Comparison of ENCODE assay signal across 14 cellular contexts in genomic region chr10:125127110-125127509, GRCh38.
"Had no signal": no experiment of that assay in that cellular context is flagged by ENCODE, and none has a peak within 500 bp of the region (broad histone marks: within the 10 kb centered on the region; RNA-seq: fewer than 3 reads in every experiment).

No MANE protein-coding gene starts in this region.

- H3K9me3 Mint-ChIP-seq: activated CD4-positive, alpha-beta memory T cell treated with anti-CD3 and anti-CD28 coated beads, Interleukin-2, amount 10 ng/mL, durations not matched to agents 7 days and 5 days; activated naive CD4-positive, alpha-beta T cell treated with anti-CD3 and anti-CD28 coated beads, Interleukin-2, amount 50 U/mL, for 24 hours; activated T-cell treated with anti-CD3 and anti-CD28 coated beads, Interleukin-2, amount 50 U/mL, for 24 hours; nephron; stimulated activated naive CD8-positive, alpha-beta T cell treated with anti-CD3 and anti-CD28 coated beads, Interleukin-15, Interleukin-2, amounts not matched to agents 100 ng/mL and 50 ng/mL, for 24 hours had no signal

- H3K27me3 ChIP-seq: adrenal gland, esophagus squamous epithelium, testis had no signal

- DNase-seq: activated CD4-positive, alpha-beta memory T cell treated with anti-CD3 and anti-CD28 coated beads, Interleukin-2, amount 10 ng/mL, durations not matched to agents 7 days and 5 days; activated effector memory CD4-positive, alpha-beta T cell treated with Interleukin-2 at 50 U/mL for 16 hours; activated T-cell treated with anti-CD3 and anti-CD28 coated beads, Interleukin-2, amount 50 U/mL, for 24 hours; esophagus squamous epithelium; mesendoderm; right cardiac atrium; testis had no signal

- H3K4me3 ChIP-seq: adrenal gland, esophagus squamous epithelium, smooth muscle cell, testis had no signal

- H3K4me3 Mint-ChIP-seq: activated CD4-positive, alpha-beta memory T cell treated with anti-CD3 and anti-CD28 coated beads, Interleukin-2, amount 10 ng/mL, durations not matched to agents 7 days and 5 days; activated naive CD4-positive, alpha-beta T cell treated with anti-CD3 and anti-CD28 coated beads, Interleukin-2, amount 50 U/mL, for 24 hours; activated T-cell treated with anti-CD3 and anti-CD28 coated beads, Interleukin-2, amount 50 U/mL, for 24 hours; nephron; stimulated activated naive CD8-positive, alpha-beta T cell treated with anti-CD3 and anti-CD28 coated beads, Interleukin-15, Interleukin-2, amounts not matched to agents 100 ng/mL and 50 ng/mL, for 24 hours had no signal

- H3K4me1 Mint-ChIP-seq: activated CD4-positive, alpha-beta memory T cell treated with anti-CD3 and anti-CD28 coated beads, Interleukin-2, amount 10 ng/mL, durations not matched to agents 7 days and 5 days; activated naive CD4-positive, alpha-beta T cell treated with anti-CD3 and anti-CD28 coated beads, Interleukin-2, amount 50 U/mL, for 24 hours had no signal

- H3K27me3 Mint-ChIP-seq: activated CD4-positive, alpha-beta memory T cell treated with anti-CD3 and anti-CD28 coated beads, Interleukin-2, amount 10 ng/mL, durations not matched to agents 7 days and 5 days; activated naive CD4-positive, alpha-beta T cell treated with anti-CD3 and anti-CD28 coated beads, Interleukin-2, amount 50 U/mL, for 24 hours; activated T-cell treated with anti-CD3 and anti-CD28 coated beads, Interleukin-2, amount 50 U/mL, for 24 hours; progenitor cell of endocrine pancreas had no signal

- ATAC-seq: right cardiac atrium had no signal

- H3K9me3 ChIP-seq: adrenal gland, esophagus squamous epithelium, testis had no signal

- H3K36me3 Mint-ChIP-seq: activated naive CD4-positive, alpha-beta T cell treated with anti-CD3 and anti-CD28 coated beads, Interleukin-2, amount 50 U/mL, for 24 hours had no signal

- H3K27ac Mint-ChIP-seq: activated CD4-positive, alpha-beta memory T cell treated with anti-CD3 and anti-CD28 coated beads, Interleukin-2, amount 10 ng/mL, durations not matched to agents 7 days and 5 days; activated naive CD4-positive, alpha-beta T cell treated with anti-CD3 and anti-CD28 coated beads, Interleukin-2, amount 50 U/mL, for 24 hours; activated T-cell treated with anti-CD3 and anti-CD28 coated beads, Interleukin-2, amount 50 U/mL, for 24 hours; stimulated activated naive CD8-positive, alpha-beta T cell treated with anti-CD3 and anti-CD28 coated beads, Interleukin-15, Interleukin-2, amounts not matched to agents 100 ng/mL and 50 ng/mL, for 24 hours had no signal

- H3K4me2 ChIP-seq: smooth muscle cell had no signal

- H3K27ac ChIP-seq: adrenal gland, esophagus squamous epithelium, testis, VCaP had no signal
